Comparison of ENCODE assay signal across 1 cellular context in genomic region chr1:2203671-2204383, GRCh38.
TF ChIP-seq lines count a peak whose summit lies in the region.

No MANE protein-coding gene starts in this region.

TF ChIP-seq in HepG2, 621 proteins besides CTCF, POLR2A, EP300 and RAD21:
- TF ChIP-seq ZNF563 (CRISPR knock-in tag; IDR thresholded peaks at IDR 0.05) (0 out of 2 replicates have a peak, but pooled peaks have one; percentile 37), ZNF547 (CRISPR knock-in tag; IDR thresholded peaks at IDR 0.05) (peak; percentile 65; the same call in 1 of the 2 replicates), ZMYM3 (CRISPR knock-in tag; IDR thresholded peaks at IDR 0.05) (0 out of 2 replicates have a peak, but pooled peaks have one; percentile 35), FOXO4 (CRISPR knock-in tag; conservative IDR thresholded peaks at IDR 0.05) (0 out of 2 replicates have a peak, but pooled peaks have one; percentile 58), ZNF629 (CRISPR knock-in tag; conservative IDR thresholded peaks at IDR 0.05) (peak; percentile 82), MYC (CRISPR knock-in tag; IDR thresholded peaks at IDR 0.05; ENCODE audit: borderline replicate concordance) (no peak), ZNF549 (CRISPR knock-in tag; IDR thresholded peaks at IDR 0.05) (no peak), ZNF646 (CRISPR knock-in tag; IDR thresholded peaks at IDR 0.05) (0 out of 2 replicates have a peak, but pooled peaks have one; percentile 20), RARA (CRISPR knock-in tag; IDR thresholded peaks at IDR 0.05) (peak; percentile 43; the same call in 1 of the 2 replicates), UBTF (CRISPR knock-in tag; IDR thresholded peaks at IDR 0.05) (peak; percentile 20; the same call in 1 of the 2 replicates)
